40 cellular contexts compared by ENCODE assay signal in the genomic region with DNA sequence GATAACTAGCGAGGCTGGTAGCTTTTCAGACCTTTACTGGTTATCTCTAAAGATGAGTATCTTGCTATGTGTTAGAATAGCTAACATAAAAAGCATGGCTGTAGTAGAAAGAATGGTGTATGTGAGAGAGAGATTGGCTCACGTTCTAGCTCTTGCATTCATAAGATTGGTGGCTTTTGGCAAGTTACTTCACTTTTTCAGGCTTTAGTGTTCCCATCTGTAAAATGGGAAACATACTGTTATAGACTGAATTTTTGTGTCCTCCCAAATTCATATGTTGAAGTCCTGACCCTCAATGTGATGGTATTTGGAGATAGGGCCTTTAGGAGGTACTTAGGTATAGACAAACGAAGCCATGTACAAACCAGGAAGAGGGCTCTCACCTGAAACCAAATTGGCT.
"Had no signal": no experiment of that assay in that cellular context is flagged by ENCODE, and none has a peak within 500 bp of the region (broad histone marks: within the 10 kb centered on the region; RNA-seq: fewer than 3 reads in every experiment).

No MANE protein-coding gene starts in this region.

- H3K27me3 ChIP-seq: adrenal gland, ascending aorta, body of pancreas, brain microvascular endothelial cell, breast epithelium had no signal

- H3K4me3 ChIP-seq: adrenal gland, ascending aorta, body of pancreas, breast epithelium, cardiac muscle cell had no signal

- H3K4me3 Mint-ChIP-seq: activated naive CD4-positive, alpha-beta T cell treated with anti-CD3 and anti-CD28 coated beads for 36 hours; activated naive CD4-positive, alpha-beta T cell treated with anti-CD3 and anti-CD28 coated beads, Interleukin-2, amount 10 ng/mL, durations not matched to agents 7 days and 5 days; activated naive CD4-positive, alpha-beta T cell treated with anti-CD3 and anti-CD28 coated beads, Interleukin-2, amount 50 U/mL, for 24 hours; activated naive CD8-positive, alpha-beta T cell; activated naive CD8-positive, alpha-beta T cell treated with anti-CD3 and anti-CD28 coated beads for 36 hours; activated naive CD8-positive, alpha-beta T cell treated with anti-CD3 and anti-CD28 coated beads, Interleukin-2, amount 10 ng/mL, durations not matched to agents 7 days and 5 days; activated naive CD8-positive, alpha-beta T cell treated with anti-CD3 and anti-CD28 coated beads, Interleukin-2, amount 50 U/mL, for 24 hours; activated T-cell treated with anti-CD3 and anti-CD28 coated beads, Interleukin-2, amount 50 U/mL, for 24 hours; activated T-cell treated with anti-CD3 and anti-CD28 coated beads, Interleukin-2, amount 50 U/mL, for 4 hours; activated T-cell treated with anti-CD3 and anti-CD28 coated beads, Interleukin-2, amount 50 U/mL, for 72 hours; activated T-helper 1 cell treated with anti-CD3 and anti-CD28 coated beads, Interleukin-12 subunit alpha, Interleukin-12 subunit beta, Interleukin-2, Interleukin-4 antibody, amounts not matched to agents 30 ng/mL and 10 ng/mL and 1 ng/mL, durations not matched to agents 14 hours and 24 hours and 36 hours; activated T-helper 17 cell treated with anti-CD3 and anti-CD28 coated beads, Interleukin-2, amount 50 U/mL, for 72 hours; brain; central memory CD8-positive, alpha-beta T cell had no signal

- H3K27me3 Mint-ChIP-seq: activated naive CD4-positive, alpha-beta T cell treated with anti-CD3 and anti-CD28 coated beads, Interleukin-2, amount 10 ng/mL, durations not matched to agents 7 days and 5 days; activated naive CD4-positive, alpha-beta T cell treated with anti-CD3 and anti-CD28 coated beads, Interleukin-2, amount 50 U/mL, for 24 hours; activated naive CD8-positive, alpha-beta T cell; activated naive CD8-positive, alpha-beta T cell treated with anti-CD3 and anti-CD28 coated beads for 36 hours; activated naive CD8-positive, alpha-beta T cell treated with anti-CD3 and anti-CD28 coated beads, Interleukin-2, amount 10 ng/mL, durations not matched to agents 7 days and 5 days; activated naive CD8-positive, alpha-beta T cell treated with anti-CD3 and anti-CD28 coated beads, Interleukin-2, amount 50 U/mL, for 24 hours; activated T-cell treated with anti-CD3 and anti-CD28 coated beads, Interleukin-2, amount 50 U/mL, for 24 hours; activated T-helper 17 cell treated with anti-CD3 and anti-CD28 coated beads, Interleukin-2, amount 50 U/mL, for 72 hours; central memory CD8-positive, alpha-beta T cell had no signal

- H3K9me3 Mint-ChIP-seq: activated naive CD4-positive, alpha-beta T cell treated with anti-CD3 and anti-CD28 coated beads for 36 hours; activated naive CD8-positive, alpha-beta T cell treated with anti-CD3 and anti-CD28 coated beads, Interleukin-2, amount 10 ng/mL, durations not matched to agents 7 days and 5 days; activated T-cell treated with anti-CD3 and anti-CD28 coated beads, Interleukin-2, amount 50 U/mL, for 24 hours; activated T-helper 1 cell treated with anti-CD3 and anti-CD28 coated beads, Interleukin-12 subunit alpha, Interleukin-12 subunit beta, Interleukin-2, Interleukin-4 antibody, amounts not matched to agents 30 ng/mL and 10 ng/mL and 1 ng/mL, durations not matched to agents 14 hours and 24 hours and 36 hours; activated T-helper 17 cell treated with anti-CD3 and anti-CD28 coated beads, Interleukin-2, amount 50 U/mL, for 72 hours; central memory CD8-positive, alpha-beta T cell had no signal

- H3K4me1 ChIP-seq: adrenal gland, ascending aorta, body of pancreas, breast epithelium had no signal

- H3K27ac ChIP-seq: adrenal gland, ascending aorta, body of pancreas, brain microvascular endothelial cell, breast epithelium, cardiac muscle cell had no signal

- ATAC-seq: activated naive CD4-positive, alpha-beta T cell treated with anti-CD3 and anti-CD28 coated beads, Interleukin-2, amount 50 U/mL, for 72 hours; activated naive CD8-positive, alpha-beta T cell treated with anti-CD3 and anti-CD28 coated beads, Interleukin-2, amount 50 U/mL, for 24 hours; activated T-cell treated with anti-CD3 and anti-CD28 coated beads, Interleukin-2, amount 50 U/mL, for 4 hours; activated T-cell treated with anti-CD3 and anti-CD28 coated beads, Interleukin-2, amount 50 U/mL, for 72 hours; activated T-helper 17 cell treated with anti-CD3 and anti-CD28 coated beads, Interleukin-2, amount 50 U/mL, for 72 hours; body of pancreas had no signal

- FAIRE-seq: astrocyte, bronchial epithelial cell had no signal

- H3K36me3 Mint-ChIP-seq: activated naive CD4-positive, alpha-beta T cell treated with anti-CD3 and anti-CD28 coated beads, Interleukin-2, amount 10 ng/mL, durations not matched to agents 7 days and 5 days; activated naive CD4-positive, alpha-beta T cell treated with anti-CD3 and anti-CD28 coated beads, Interleukin-2, amount 50 U/mL, for 24 hours; activated naive CD4-positive, alpha-beta T cell treated with anti-CD3 and anti-CD28 coated beads, Interleukin-2, amount 50 U/mL, for 72 hours; activated naive CD8-positive, alpha-beta T cell; activated naive CD8-positive, alpha-beta T cell treated with anti-CD3 and anti-CD28 coated beads for 36 hours; activated naive CD8-positive, alpha-beta T cell treated with anti-CD3 and anti-CD28 coated beads, Interleukin-2, amount 10 ng/mL, durations not matched to agents 7 days and 5 days; brain had no signal

- H3K9me3 ChIP-seq: adrenal gland, ascending aorta, body of pancreas, breast epithelium had no signal

- H3K27ac Mint-ChIP-seq: activated naive CD4-positive, alpha-beta T cell treated with anti-CD3 and anti-CD28 coated beads for 36 hours; activated naive CD4-positive, alpha-beta T cell treated with anti-CD3 and anti-CD28 coated beads, Interleukin-2, amount 10 ng/mL, durations not matched to agents 7 days and 5 days; activated naive CD4-positive, alpha-beta T cell treated with anti-CD3 and anti-CD28 coated beads, Interleukin-2, amount 50 U/mL, for 24 hours; activated naive CD4-positive, alpha-beta T cell treated with anti-CD3 and anti-CD28 coated beads, Interleukin-2, amount 50 U/mL, for 72 hours; activated naive CD8-positive, alpha-beta T cell; activated naive CD8-positive, alpha-beta T cell treated with anti-CD3 and anti-CD28 coated beads for 36 hours; activated naive CD8-positive, alpha-beta T cell treated with anti-CD3 and anti-CD28 coated beads, Interleukin-2, amount 10 ng/mL, durations not matched to agents 7 days and 5 days; activated naive CD8-positive, alpha-beta T cell treated with anti-CD3 and anti-CD28 coated beads, Interleukin-2, amount 50 U/mL, for 24 hours; activated T-cell treated with anti-CD3 and anti-CD28 coated beads, Interleukin-2, amount 50 U/mL, for 24 hours; activated T-cell treated with anti-CD3 and anti-CD28 coated beads, Interleukin-2, amount 50 U/mL, for 72 hours; activated T-helper 1 cell treated with anti-CD3 and anti-CD28 coated beads, Interleukin-12 subunit alpha, Interleukin-12 subunit beta, Interleukin-2, Interleukin-4 antibody, amounts not matched to agents 30 ng/mL and 10 ng/mL and 1 ng/mL, durations not matched to agents 14 hours and 24 hours and 36 hours; activated T-helper 17 cell treated with anti-CD3 and anti-CD28 coated beads, Interleukin-2, amount 50 U/mL, for 72 hours; brain had no signal

- H3K36me3 ChIP-seq: adrenal gland, ascending aorta, brain microvascular endothelial cell, breast epithelium, cardiac muscle cell had no signal

- H3K4me1 Mint-ChIP-seq: activated naive CD4-positive, alpha-beta T cell treated with anti-CD3 and anti-CD28 coated beads, Interleukin-2, amount 10 ng/mL, durations not matched to agents 7 days and 5 days; activated naive CD4-positive, alpha-beta T cell treated with anti-CD3 and anti-CD28 coated beads, Interleukin-2, amount 50 U/mL, for 24 hours; activated naive CD8-positive, alpha-beta T cell treated with anti-CD3 and anti-CD28 coated beads for 36 hours; activated naive CD8-positive, alpha-beta T cell treated with anti-CD3 and anti-CD28 coated beads, Interleukin-2, amount 10 ng/mL, durations not matched to agents 7 days and 5 days; activated naive CD8-positive, alpha-beta T cell treated with anti-CD3 and anti-CD28 coated beads, Interleukin-2, amount 50 U/mL, for 24 hours; activated T-helper 17 cell treated with anti-CD3 and anti-CD28 coated beads, Interleukin-2, amount 50 U/mL, for 72 hours; brain; central memory CD8-positive, alpha-beta T cell had no signal

- DNase-seq: activated effector memory CD4-positive, alpha-beta T cell treated with anti-CD3 and anti-CD28 coated beads, Interleukin-2, amount 50 U/mL, for 16 hours; activated effector memory CD4-positive, alpha-beta T cell treated with Interleukin-2 at 50 U/mL for 16 hours; activated gamma-delta T cell; activated gamma-delta T cell treated with Interleukin-2 at 50 U/mL for 16 hours; activated naive CD4-positive, alpha-beta T cell; activated naive CD4-positive, alpha-beta T cell treated with anti-CD3 and anti-CD28 coated beads for 36 hours; activated naive CD4-positive, alpha-beta T cell treated with anti-CD3 and anti-CD28 coated beads, Interleukin-2, amount 10 ng/mL, durations not matched to agents 7 days and 5 days; activated naive CD4-positive, alpha-beta T cell treated with anti-CD3 and anti-CD28 coated beads, Interleukin-2, amount 50 U/mL, for 16 hours; activated naive CD4-positive, alpha-beta T cell treated with Interleukin-2 at 50 U/mL for 16 hours; activated naive CD8-positive, alpha-beta T cell treated with anti-CD3 and anti-CD28 coated beads for 36 hours; activated naive CD8-positive, alpha-beta T cell treated with anti-CD3 and anti-CD28 coated beads, Interleukin-2, amount 10 ng/mL, durations not matched to agents 7 days and 5 days; activated naive CD8-positive, alpha-beta T cell treated with anti-CD3 and anti-CD28 coated beads, Interleukin-2, amount 50 U/mL, for 24 hours; activated T-cell treated with anti-CD3 and anti-CD28 coated beads for 4 hours; activated T-cell treated with anti-CD3 and anti-CD28 coated beads, Interleukin-2, amount 50 U/mL, for 1 hour; activated T-cell treated with anti-CD3 and anti-CD28 coated beads, Interleukin-2, amount 50 U/mL, for 24 hours; activated T-cell treated with anti-CD3 and anti-CD28 coated beads, Interleukin-2, amount 50 U/mL, for 4 hours; activated T-cell treated with anti-CD3 and anti-CD28 coated beads, Interleukin-2, amount 50 U/mL, for 48 hours; activated T-cell treated with anti-CD3 and anti-CD28 coated beads, Interleukin-2, amount 50 U/mL, for 72 hours; adrenal gland; amniotic stem cell; amygdala; anterior cingulate cortex; aorta; body of pancreas; brain microvascular endothelial cell; caudate nucleus; central memory CD4-positive, alpha-beta T cell; cerebellar nuclear complex had no signal
